22 cellular contexts compared by ENCODE assay signal in the genomic region with DNA sequence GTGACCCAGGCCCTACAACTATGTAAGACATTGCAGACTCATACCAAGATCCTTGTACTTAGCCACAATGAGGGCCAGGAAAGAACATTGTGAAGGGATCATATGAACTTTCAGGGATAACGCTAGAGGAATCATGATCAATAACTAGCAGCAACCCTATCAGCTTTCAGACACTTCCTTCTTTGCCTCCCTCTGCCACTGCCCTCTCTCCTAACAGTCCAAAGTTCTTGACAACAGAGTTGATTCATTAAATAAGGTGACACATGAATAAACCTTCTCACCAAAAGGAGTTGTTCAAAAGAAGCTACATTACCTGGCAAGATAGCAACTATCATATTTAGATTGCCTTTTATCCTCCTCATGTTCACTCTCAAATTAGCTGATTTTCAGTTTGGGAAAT.
"Had no signal": no experiment of that assay in that cellular context is flagged by ENCODE, and none has a peak within 500 bp of the region (broad histone marks: within the 10 kb centered on the region; RNA-seq: fewer than 3 reads in every experiment).

No MANE protein-coding gene starts in this region.

- H3K4me3 Mint-ChIP-seq: immature natural killer cell, mesothelial cell of epicardium had no signal

- H3K36me3 Mint-ChIP-seq: immature natural killer cell, mesothelial cell of epicardium had no signal

- H3K4me3 ChIP-seq: coronary artery, dorsolateral prefrontal cortex, esophagus muscularis mucosa, gastroesophageal sphincter, heart left ventricle, hepatocyte, left lung, lower lobe of right lung had no signal

- H3K4me1 Mint-ChIP-seq: immature natural killer cell had no signal

- H3K4me2 ChIP-seq: hepatocyte had no signal

- H3K9me3 ChIP-seq: esophagus muscularis mucosa, gastroesophageal sphincter, heart left ventricle, left lung, lower lobe of right lung had no signal

- H3K4me1 ChIP-seq: esophagus muscularis mucosa, foreskin keratinocyte, gastroesophageal sphincter, left lung, lower lobe of right lung had no signal

- ATAC-seq: foreskin keratinocyte, gastroesophageal sphincter, heart left ventricle, left lung, left ventricle myocardium superior, lower lobe of right lung had no signal

- H3K36me3 ChIP-seq: esophagus muscularis mucosa, gastroesophageal sphincter, heart left ventricle, left lung, lower lobe of right lung had no signal

- H3K79me2 ChIP-seq: hepatocyte had no signal

- H3K27ac Mint-ChIP-seq: immature natural killer cell, mesothelial cell of epicardium had no signal

- H2AFZ ChIP-seq: hepatocyte had no signal

- H3K9me3 Mint-ChIP-seq: mesothelial cell of epicardium had no signal

- FAIRE-seq: colon, endothelial cell of umbilical vein, frontal cortex, kidney had no signal

- H3K27ac ChIP-seq: coronary artery, dorsolateral prefrontal cortex, esophagus muscularis mucosa, foreskin keratinocyte, gastroesophageal sphincter, heart left ventricle, hepatocyte, left lung, lower lobe of right lung had no signal

- H3K27me3 ChIP-seq: dorsolateral prefrontal cortex, esophagus muscularis mucosa, foreskin keratinocyte, gastroesophageal sphincter, heart left ventricle, hepatocyte, left lung had no signal

- DNase-seq: dermis blood vessel endothelial cell; dorsolateral prefrontal cortex; effector CD4-positive, alpha-beta T cell; effector memory CD4-positive, alpha-beta T cell; foreskin keratinocyte; heart left ventricle; hypothalamus; immature natural killer cell; kidney; kidney glomerular epithelial cell; left lung; left ventricle myocardium superior; lower lobe of right lung; mesenchymal stem cell had no signal
